1 cellular context compared by ENCODE assay signal in genomic region chr20:44691424-44692423, GRCh38.
TF ChIP-seq lines count a peak whose summit lies in the region.

No MANE protein-coding gene starts in this region.

TF ChIP-seq in H1, 55 proteins besides CTCF, POLR2A, EP300 and RAD21:
- TF ChIP-seq KDM1A (IDR thresholded peaks at IDR 0.05; ENCODE audit: borderline replicate concordance, low read length) (0 out of 2 replicates have a peak, but pooled peaks have one; percentile 45), TCF12 (IDR thresholded peaks at IDR 0.05; ENCODE audit: low read depth, low read length) (no peak), RBBP5 (IDR thresholded peaks at IDR 0.05; ENCODE audit: borderline replicate concordance, low read depth, low read length) (no peak), ATF2 (IDR thresholded peaks at IDR 0.05; ENCODE audit: low read length) (no peak)
